In genomic region chr16:10895053-10895946, GRCh38 we compare ENCODE assay signal across 1 cellular context.
TF ChIP-seq lines count a peak whose summit lies in the region.

No MANE protein-coding gene starts in this region.

TF ChIP-seq in endothelial cell of umbilical vein, 7 proteins besides CTCF, POLR2A, EP300 and RAD21 (continued from another document):
- TF ChIP-seq MAX (IDR thresholded peaks at IDR 0.05; ENCODE audit: insufficient read depth, insufficient read length), result no peak
- TF ChIP-seq MYC (IDR thresholded peaks at IDR 0.05; ENCODE audit: low read depth, low read length), result no peak
- no peak for TF ChIP-seq JUN (IDR thresholded peaks at IDR 0.05; ENCODE audit: borderline replicate concordance, insufficient read depth, insufficient read length, low read depth)
- TF ChIP-seq POLR2AphosphoS5 (IDR thresholded peaks at IDR 0.05; ENCODE audit: insufficient read depth, low read depth, low read length), result no peak
